Comparison of ENCODE assay signal across 15 cellular contexts in genomic region chr9:20316372-20316771, GRCh38.
A peak's percentile ranks its signal among the peaks of the same experiment; 100 is the strongest.
DNase-seq lines count a peak whose midpoint lies in the region; ATAC-seq and TF ChIP-seq lines count a peak whose summit lies in the region.
"Had no signal": no experiment of that assay in that cellular context is flagged by ENCODE, and none has a peak within 500 bp of the region (broad histone marks: within the 10 kb centered on the region; RNA-seq: fewer than 3 reads in every experiment).

No MANE protein-coding gene starts in this region.

- no peaks in the 10 kb centered on the region for H3K36me3 Mint-ChIP-seq in stimulated activated naive CD8-positive, alpha-beta T cell treated with anti-CD3 and anti-CD28 coated beads, Interleukin-15, Interleukin-2, amounts not matched to agents 100 ng/mL and 50 ng/mL, for 24 hours (ENCODE audit: low read depth)
- H3K36me3 Mint-ChIP-seq in activated CD8-positive, alpha-beta T cell treated with anti-CD3 and anti-CD28 coated beads for 36 hours (ENCODE audit: low read depth), result peaks cover 1% of the 10 kb centered on the region
- H3K36me3 Mint-ChIP-seq in naive thymus-derived CD4-positive, alpha-beta T cell, result peaks cover 0 to 30% (median 3%) of the 10 kb centered on the region in 5 donors

- CTCF ChIA-PET in activated CD8-positive, alpha-beta T cell treated with anti-CD3 and anti-CD28 coated beads for 36 hours (lab: Charles Lee), result no interaction called here
- CTCF ChIA-PET in naive thymus-derived CD4-positive, alpha-beta T cell (lab: Charles Lee), result no interaction called here

- H3K27me3 ChIP-seq in naive thymus-derived CD4-positive, alpha-beta T cell (ENCODE audit: control insufficient read depth in 2 of 2, insufficient read depth in 2 of 2, low read length in 2 of 2), result no peaks in the 10 kb centered on the region
- no peaks in the 10 kb centered on the region for H3K27me3 ChIP-seq in right cardiac atrium (ENCODE audit: control insufficient read depth, insufficient read depth)
- H3K27me3 ChIP-seq: BLaER1 had no signal

- TF ChIP-seq CTCF in activated CD8-positive, alpha-beta T cell treated with anti-CD3 and anti-CD28 coated beads for 36 hours (IDR thresholded peaks at IDR 0.05), result no peak

- H3K36me3 ChIP-seq in naive thymus-derived CD4-positive, alpha-beta T cell (ENCODE audit: control insufficient read depth in 2 of 3, insufficient read depth in 3 of 3, low read length in 3 of 3), result no peaks in the 10 kb centered on the region
- H3K36me3 ChIP-seq: BLaER1 had no signal

- no peaks in the 10 kb centered on the region for H3K9me3 ChIP-seq in naive thymus-derived CD4-positive, alpha-beta T cell (ENCODE audit: control insufficient read depth in 2 of 3, low read length in 3 of 3)
- no peaks in the 10 kb centered on the region for H3K9me3 ChIP-seq in right cardiac atrium (ENCODE audit: control insufficient read depth, low read length)
- H3K9me3 ChIP-seq: BLaER1 had no signal

- H3K27ac ChIP-seq in naive thymus-derived CD4-positive, alpha-beta T cell (ENCODE audit: low read depth, low read length), result peak overlapping the region; percentile 2
- H3K27ac ChIP-seq in right cardiac atrium (ENCODE audit: low read length), result no peak overlapping the region
- H3K27ac ChIP-seq: BLaER1, PC-9 had no signal

- POLR2A ChIA-PET in activated CD8-positive, alpha-beta T cell treated with anti-CD3 and anti-CD28 coated beads for 36 hours (lab: Charles Lee), result no interaction called here
- POLR2A ChIA-PET in naive thymus-derived CD4-positive, alpha-beta T cell (lab: Charles Lee), result interaction anchor here (0.7 kb wide), 1 partner anchor 35 kb away, joined by 5 read pairs; no protein-coding TSS in a partner anchor

- peaks cover 37 to 70% of the 10 kb centered on the region in 2 donors for H3K4me1 ChIP-seq in naive thymus-derived CD4-positive, alpha-beta T cell (ENCODE audit: control insufficient read depth in 2 of 2, insufficient read depth in 2 of 2, low read length in 2 of 2)
- peaks cover 2% of the 10 kb centered on the region for H3K4me1 ChIP-seq in right cardiac atrium (ENCODE audit: control insufficient read depth, insufficient read depth, low read length)
- H3K4me1 ChIP-seq: BLaER1 had no signal

- H3K27ac Mint-ChIP-seq in stimulated activated naive CD8-positive, alpha-beta T cell treated with anti-CD3 and anti-CD28 coated beads, Interleukin-15, Interleukin-2, amounts not matched to agents 100 ng/mL and 50 ng/mL, for 24 hours, result peak overlapping the region; percentile 87
- peak overlapping the region; percentile 92 for H3K27ac Mint-ChIP-seq in activated CD8-positive, alpha-beta T cell treated with anti-CD3 and anti-CD28 coated beads for 36 hours
- peak overlapping the region; percentile 61 to 99 (median 91) for H3K27ac Mint-ChIP-seq in naive thymus-derived CD4-positive, alpha-beta T cell

- peaks cover 5% of the 10 kb centered on the region for H3K9me3 Mint-ChIP-seq in stimulated activated naive CD8-positive, alpha-beta T cell treated with anti-CD3 and anti-CD28 coated beads, Interleukin-15, Interleukin-2, amounts not matched to agents 100 ng/mL and 50 ng/mL, for 24 hours
- H3K9me3 Mint-ChIP-seq in activated CD8-positive, alpha-beta T cell treated with anti-CD3 and anti-CD28 coated beads for 36 hours, result no peaks in the 10 kb centered on the region
- H3K9me3 Mint-ChIP-seq in naive thymus-derived CD4-positive, alpha-beta T cell, result peaks cover 0 to 13% (median 0%) of the 10 kb centered on the region in 11 donors

- no peak for DNase-seq in stimulated activated naive CD8-positive, alpha-beta T cell treated with anti-CD3 and anti-CD28 coated beads, Interleukin-15, Interleukin-2, amounts not matched to agents 100 U/mL and 50 U/mL, for 24 hours
- DNase-seq in activated CD8-positive, alpha-beta T cell treated with anti-CD3 and anti-CD28 coated beads for 36 hours, result no peak
- no peak for DNase-seq in naive thymus-derived CD4-positive, alpha-beta T cell
- DNase-seq in right cardiac atrium (no peak), NCI-H69 (lab: John Stamatoyannopoulos, UW) (no peak)
- DNase-seq: COR-L47, H7, NCI-H1105 treated with DMSO at 0.1 percent for 48 hours, NCI-H187, PC-9 had no signal

- H3K4me1 Mint-ChIP-seq in stimulated activated naive CD8-positive, alpha-beta T cell treated with anti-CD3 and anti-CD28 coated beads, Interleukin-15, Interleukin-2, amounts not matched to agents 100 ng/mL and 50 ng/mL, for 24 hours (ENCODE audit: low read depth), result peaks cover 88% of the 10 kb centered on the region
- H3K4me1 Mint-ChIP-seq in activated CD8-positive, alpha-beta T cell treated with anti-CD3 and anti-CD28 coated beads for 36 hours (ENCODE audit: low read depth), result peaks cover 72% of the 10 kb centered on the region
- H3K4me1 Mint-ChIP-seq in naive thymus-derived CD4-positive, alpha-beta T cell, result peaks cover 44 to 98% (median 93%) of the 10 kb centered on the region in 7 donors

- no peak overlapping the region for H3K4me3 Mint-ChIP-seq in stimulated activated naive CD8-positive, alpha-beta T cell treated with anti-CD3 and anti-CD28 coated beads, Interleukin-15, Interleukin-2, amounts not matched to agents 100 ng/mL and 50 ng/mL, for 24 hours
- no peak overlapping the region for H3K4me3 Mint-ChIP-seq in activated CD8-positive, alpha-beta T cell treated with anti-CD3 and anti-CD28 coated beads for 36 hours
- H3K4me3 Mint-ChIP-seq in naive thymus-derived CD4-positive, alpha-beta T cell, result peak overlapping the region in 2 of 10 donors; percentile 51 to 64

- peak overlapping the region; percentile 2 for H3K4me3 ChIP-seq in naive thymus-derived CD4-positive, alpha-beta T cell (ENCODE audit: low read length)
- H3K4me3 ChIP-seq in right cardiac atrium (ENCODE audit: low read length), result no peak overlapping the region
- H3K4me3 ChIP-seq: BLaER1, PC-9 had no signal

- no peak for ATAC-seq in stimulated activated naive CD8-positive, alpha-beta T cell treated with anti-CD3 and anti-CD28 coated beads, Interleukin-15, Interleukin-2, amounts not matched to agents 100 U/mL and 50 U/mL, for 24 hours
- no peak for ATAC-seq in activated CD8-positive, alpha-beta T cell treated with anti-CD3 and anti-CD28 coated beads for 36 hours
- ATAC-seq in naive thymus-derived CD4-positive, alpha-beta T cell, result no peak
- ATAC-seq in HG03442 (IDR thresholded peaks at IDR 0.05; ENCODE audit: unreplicated experiment) (no peak), right cardiac atrium (no peak)
- ATAC-seq: HepG2, Right ventricle myocardium inferior had no signal

- intact Hi-C loops in activated CD8-positive, alpha-beta T cell treated with anti-CD3 and anti-CD28 coated beads for 36 hours (cut with micrococcal nuclease), result no loop called here
- intact Hi-C loops in naive thymus-derived CD4-positive, alpha-beta T cell (cut with micrococcal nuclease), result loop anchor here in 1 of 2 donors (5.0 kb wide), 1 partner anchor 389 kb away; no protein-coding TSS in a partner anchor
- intact Hi-C loops in right cardiac atrium (cut with DNase I), result no loop called here

- 88% methylated on average over 9 of the region's 9 CpGs for WGBS in right cardiac atrium

- H3K27me3 Mint-ChIP-seq in stimulated activated naive CD8-positive, alpha-beta T cell treated with anti-CD3 and anti-CD28 coated beads, Interleukin-15, Interleukin-2, amounts not matched to agents 100 ng/mL and 50 ng/mL, for 24 hours, result no peaks in the 10 kb centered on the region
- H3K27me3 Mint-ChIP-seq in activated CD8-positive, alpha-beta T cell treated with anti-CD3 and anti-CD28 coated beads for 36 hours, result no peaks in the 10 kb centered on the region
- no peaks in the 10 kb centered on the region for H3K27me3 Mint-ChIP-seq in naive thymus-derived CD4-positive, alpha-beta T cell
